ENCODE assay signal across 16 cellular contexts in genomic region chr2:207087046-207087902, GRCh38.
DNase-seq lines count a peak whose midpoint lies in the region; ATAC-seq and TF ChIP-seq lines count a peak whose summit lies in the region.
"Had no signal": no experiment of that assay in that cellular context is flagged by ENCODE, and none has a peak within 500 bp of the region (broad histone marks: within the 10 kb centered on the region; RNA-seq: fewer than 3 reads in every experiment).

No MANE protein-coding gene starts in this region.

- H3K9me3 ChIP-seq in mesodermal cell (ENCODE audit: control insufficient read depth, low read length) = no peaks in the 10 kb centered on the region

- no peak overlapping the region for H3K4me3 Mint-ChIP-seq in activated naive CD4-positive, alpha-beta T cell treated with anti-CD3 and anti-CD28 coated beads, Interleukin-2, amount 50 U/mL, for 24 hours
- peak overlapping the region in 1 of 5 experiments; percentile 4 for H3K4me3 Mint-ChIP-seq in brain

- H3K9me3 Mint-ChIP-seq in activated naive CD4-positive, alpha-beta T cell treated with anti-CD3 and anti-CD28 coated beads, Interleukin-2, amount 50 U/mL, for 24 hours = no peaks in the 10 kb centered on the region
- H3K9me3 Mint-ChIP-seq in activated naive CD4-positive, alpha-beta T cell treated with anti-CD3 and anti-CD28 coated beads, Interleukin-2, amount 50 U/mL, for 72 hours = peaks cover 4 to 5% of the 10 kb centered on the region in 2 donors
- no peaks in the 10 kb centered on the region for H3K9me3 Mint-ChIP-seq in brain

- no peak overlapping the region for H3K4me3 ChIP-seq in mesodermal cell (ENCODE audit: extremely low read depth, insufficient read depth, low read length, poor library complexity, severe bottlenecking)
- H3K4me3 ChIP-seq: BLaER1 had no signal

- H3K27me3 Mint-ChIP-seq in activated naive CD4-positive, alpha-beta T cell treated with anti-CD3 and anti-CD28 coated beads, Interleukin-2, amount 50 U/mL, for 24 hours = no peaks in the 10 kb centered on the region
- peaks cover 6% of the 10 kb centered on the region for H3K27me3 Mint-ChIP-seq in brain

- H3K4me1 ChIP-seq in mesodermal cell (ENCODE audit: control insufficient read depth, insufficient read depth, low read length, poor library complexity, severe bottlenecking) = peaks cover 28% of the 10 kb centered on the region

- H3K27ac ChIP-seq in mesodermal cell (ENCODE audit: low read depth, low read length, severe bottlenecking) = peak overlapping the region; percentile 3
- H3K27ac ChIP-seq: BLaER1, KMS-11 had no signal

- TF ChIP-seq CTCF in brain (conservative IDR thresholded peaks at IDR 0.05) = no peak
- no peak for TF ChIP-seq CTCF in GM13976 (IDR thresholded peaks at IDR 0.05; ENCODE audit: borderline replicate concordance, control extremely low read depth, extremely low read depth, insufficient read depth, missing control alignments)

- DNase-seq in activated naive CD4-positive, alpha-beta T cell treated with anti-CD3 and anti-CD28 coated beads, Interleukin-2, amount 50 U/mL, for 72 hours (ENCODE audit: low spot score in 2 of 2) = no peak
- DNase-seq in D341Med (ENCODE audit: low spot score) (peak; percentile 69), G401 (ENCODE audit: low spot score) (no peak), GM13976 (ENCODE audit: low spot score) (no peak)
- DNase-seq: DMS 273 treated with DMSO at 0.1 percent for 48 hours, GOT3, NCI-H1048, NCI-H1436 treated with DMSO at 0.1 percent for 48 hours, NCI-H2171 treated with DMSO at 0.1 percent for 48 hours, NCI-H748 treated with DMSO at 0.1 percent for 48 hours had no signal

- H3K4me1 Mint-ChIP-seq in activated naive CD4-positive, alpha-beta T cell treated with anti-CD3 and anti-CD28 coated beads, Interleukin-2, amount 50 U/mL, for 24 hours = peaks cover 41% of the 10 kb centered on the region
- H3K4me1 Mint-ChIP-seq in brain = peaks cover 79% of the 10 kb centered on the region

- H3K36me3 ChIP-seq in mesodermal cell (ENCODE audit: control insufficient read depth, insufficient read depth, low read length) = peaks cover 81% of the 10 kb centered on the region
- H3K36me3 ChIP-seq: BLaER1 had no signal

- in situ Hi-C loops in G401 (cut with HindIII; ENCODE audit: low sequenced_read_pairs) = no loop called here
- in situ Hi-C loops in GM13976 (cut with MboI; ENCODE audit: low sequenced_read_pairs, unreplicated experiment) = no loop called here

- peak overlapping the region; percentile 2 for H3K27ac Mint-ChIP-seq in activated naive CD4-positive, alpha-beta T cell treated with anti-CD3 and anti-CD28 coated beads, Interleukin-2, amount 50 U/mL, for 24 hours
- H3K27ac Mint-ChIP-seq in activated naive CD4-positive, alpha-beta T cell treated with anti-CD3 and anti-CD28 coated beads, Interleukin-2, amount 50 U/mL, for 72 hours = no peak overlapping the region
- peak overlapping the region in 4 of 5 experiments; percentile 7 to 80 (median 50) for H3K27ac Mint-ChIP-seq in brain

- peaks cover 21% of the 10 kb centered on the region for H3K36me3 Mint-ChIP-seq in activated naive CD4-positive, alpha-beta T cell treated with anti-CD3 and anti-CD28 coated beads, Interleukin-2, amount 50 U/mL, for 24 hours
- H3K36me3 Mint-ChIP-seq in activated naive CD4-positive, alpha-beta T cell treated with anti-CD3 and anti-CD28 coated beads, Interleukin-2, amount 50 U/mL, for 72 hours = peaks cover 29 to 35% of the 10 kb centered on the region in 2 donors
- peaks cover 79% of the 10 kb centered on the region for H3K36me3 Mint-ChIP-seq in brain

- WGBS in mesodermal cell (ENCODE audit: insufficient coverage in 2 of 2), 2 experiments = 80% methylated on average over 1 of the region's 7 CpGs

- ATAC-seq in activated naive CD4-positive, alpha-beta T cell treated with anti-CD3 and anti-CD28 coated beads, Interleukin-2, amount 50 U/mL, for 72 hours = no peak
- ATAC-seq in HG03520 (IDR thresholded peaks at IDR 0.05; ENCODE audit: unreplicated experiment) = no peak

Comparison
In these comparisons a context has a peak if more than half of its experiments do, and no peak if none do; other contexts are left out.
1. H3K27ac Mint-ChIP-seq: peak in activated naive CD4-positive, alpha-beta T cell treated with anti-CD3 and anti-CD28 coated beads, Interleukin-2, amount 50 U/mL, for 24 hours (single experiment) and brain (4 of 5); none in activated naive CD4-positive, alpha-beta T cell treated with anti-CD3 and anti-CD28 coated beads, Interleukin-2, amount 50 U/mL, for 72 hours (0 of 2).